ENCODE assay signal across 20 cellular contexts in the genomic region with DNA sequence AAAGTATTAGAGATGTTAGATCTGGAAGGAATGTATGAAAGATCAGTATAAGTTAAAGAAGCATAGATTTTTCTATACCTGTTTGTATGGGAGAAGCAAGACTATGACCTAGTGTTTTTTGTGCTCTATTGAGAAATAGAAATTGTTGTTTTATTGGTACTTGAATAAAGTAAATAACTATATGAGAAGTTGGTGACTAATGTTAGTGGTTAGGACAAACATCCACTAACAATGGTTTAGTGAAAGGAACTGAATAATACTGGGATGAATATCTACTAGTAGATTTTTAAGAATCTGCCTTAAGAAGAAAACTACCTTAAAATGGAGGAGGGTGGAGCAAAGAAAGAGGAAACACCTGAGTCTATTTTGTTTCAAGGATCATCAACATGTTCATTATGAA.
"Had no signal": no experiment of that assay in that cellular context is flagged by ENCODE, and none has a peak within 500 bp of the region (broad histone marks: within the 10 kb centered on the region; RNA-seq: fewer than 3 reads in every experiment).

No MANE protein-coding gene starts in this region.

- H3K27me3 ChIP-seq: SJCRH30 had no signal

- H3K4me1 ChIP-seq: SJCRH30 had no signal

- DNase-seq: IMR-90, Kasumi-1, KG1, MM.1S, NCI-H1092 treated with DMSO at 0.1 percent for 48 hours, NCI-H1436, NCI-H187, NCI-H2029, NCI-H2171 treated with DMSO at 0.1 percent for 48 hours, NCI-H345, NCI-H446 treated with DMSO at 0.1 percent for 48 hours, NCI-H524, NCI-H526 treated with DMSO at 0.1 percent for 48 hours, NCI-H748 treated with DMSO at 0.1 percent for 48 hours, SHP77 treated with DMSO at 0.1 percent for 48 hours, SJCRH30 had no signal

- ATAC-seq: HepG2, Panc1, Right ventricle myocardium inferior, SK-N-SH treated with all-trans-retinoic acid at 6 μM for 48 hours had no signal

- H3K4me3 ChIP-seq: SJCRH30 had no signal

- H3K27ac ChIP-seq: SJCRH30 had no signal

- H3K36me3 ChIP-seq: SJCRH30 had no signal
